Comparison of ENCODE assay signal across 26 cellular contexts in the genomic region with DNA sequence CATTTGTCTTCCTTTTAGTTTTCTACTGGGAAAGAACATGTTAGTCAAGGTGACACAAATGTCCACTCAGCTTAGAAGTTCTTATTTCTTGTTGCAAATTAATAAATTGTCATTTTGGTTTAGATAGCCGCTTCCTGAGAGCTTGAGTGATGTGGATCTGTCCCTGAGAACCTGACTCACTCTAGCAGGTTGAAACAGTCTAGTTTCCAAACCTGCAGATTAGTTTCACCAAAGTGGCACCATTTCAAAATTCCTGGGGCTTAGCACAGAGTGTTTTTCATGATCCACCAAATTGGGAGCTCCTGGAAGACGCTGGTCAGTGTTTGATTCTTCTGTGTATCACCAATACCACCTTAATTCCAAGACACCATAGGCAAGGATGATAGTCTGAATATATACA.
DNase-seq lines count a peak whose midpoint lies in the region; ATAC-seq, FAIRE-seq and TF ChIP-seq lines count a peak whose summit lies in the region.
"Had no signal": no experiment of that assay in that cellular context is flagged by ENCODE, and none has a peak within 500 bp of the region (broad histone marks: within the 10 kb centered on the region; RNA-seq: fewer than 3 reads in every experiment).

No MANE protein-coding gene starts in this region.

- ATAC-seq in psoas muscle (peak; percentile 71 to 81 (median 74)), GM18868 (IDR thresholded peaks at IDR 0.05; ENCODE audit: unreplicated experiment) (no peak), left cardiac atrium (no peak)
- ATAC-seq: GM12878 had no signal

- H3K9me3 ChIP-seq in psoas muscle (no peaks in the 10 kb centered on the region), ovary (no peaks in the 10 kb centered on the region)
- H3K9me3 ChIP-seq: BE2C, BLaER1 had no signal

- TF ChIP-seq EP300 in ovary (IDR thresholded peaks at IDR 0.05): no peak

- H3K27me3 ChIP-seq in bronchial epithelial cell (ENCODE audit: control insufficient read depth, insufficient read depth, low read length): no peaks in the 10 kb centered on the region
- no peaks in the 10 kb centered on the region for H3K27me3 ChIP-seq in psoas muscle (ENCODE audit: insufficient read depth in 3 of 3, low read length in 2 of 3)
- H3K27me3 ChIP-seq in ovary: no peaks in the 10 kb centered on the region
- H3K27me3 ChIP-seq: BE2C, BLaER1 had no signal

- no peaks in the 10 kb centered on the region for H3K36me3 ChIP-seq in bronchial epithelial cell (ENCODE audit: control insufficient read depth, insufficient read depth, low read length)
- H3K36me3 ChIP-seq in psoas muscle (ENCODE audit: insufficient read depth in 1 of 2, low read depth in 1 of 2): no peaks in the 10 kb centered on the region
- no peaks in the 10 kb centered on the region for H3K36me3 ChIP-seq in ovary
- H3K36me3 ChIP-seq: BE2C, BLaER1 had no signal

- peaks cover 24% of the 10 kb centered on the region for H3K4me1 ChIP-seq in psoas muscle
- no peaks in the 10 kb centered on the region for H3K4me1 ChIP-seq in ovary (ENCODE audit: insufficient read depth)
- H3K4me1 ChIP-seq: BE2C, BLaER1 had no signal

- 43 to 52% (median 50%) methylated on average over 2 of the region's 2 CpGs for WGBS in psoas muscle, 3 donors
- 84 to 90% (median 90%) methylated on average over 2 of the region's 2 CpGs for WGBS in ovary, 3 donors

- H3K27ac ChIP-seq in psoas muscle: peak overlapping the region; percentile 76
- no peak overlapping the region for H3K27ac ChIP-seq in ovary
- H3K27ac ChIP-seq: BLaER1 had no signal

- TF ChIP-seq POLR2A in ovary (IDR thresholded peaks at IDR 0.05): no peak

- intact Hi-C loops in psoas muscle (cut with DNase I) (no loop called here), ovary (cut with DNase I) (no loop called here), left cardiac atrium (cut with DNase I) (no loop called here)

- peak; percentile 79 for FAIRE-seq in bronchial epithelial cell (lab: Jason Lieb, UNC)
- FAIRE-seq: A204.1, GM12878, GM12892, GM18507, GM19239 had no signal

- TF ChIP-seq CTCF in bronchial epithelial cell (IDR thresholded peaks at IDR 0.05; ENCODE audit: insufficient read depth, low read length, severe bottlenecking): no peak
- TF ChIP-seq CTCF in psoas muscle (IDR thresholded peaks at IDR 0.05): no peak
- no peak for TF ChIP-seq CTCF in ovary (IDR thresholded peaks at IDR 0.05)

- H3K4me3 ChIP-seq in bronchial epithelial cell (ENCODE audit: low read depth, low read length) (no peak overlapping the region), psoas muscle (no peak overlapping the region), ovary (no peak overlapping the region)
- H3K4me3 ChIP-seq: BLaER1, GM12878 had no signal

- DNase-seq in bronchial epithelial cell (ENCODE audit: low read depth): no peak
- DNase-seq in psoas muscle: no peak
- no peak for DNase-seq in ovary
- DNase-seq in left cardiac atrium: no peak
- DNase-seq: 8988T; ACHN; BE2C; C1 segment of cervical spinal cord; CD4-positive, alpha-beta memory T cell; CD4-positive, CD25-positive, alpha-beta regulatory T cell; CD8-positive, alpha-beta memory T cell; COR-L47; DMS 273 treated with DMSO at 0.1 percent for 48 hours; DMS153; DMS53; DMS79; DND-41; EL; GDM1 had no signal

Comparison
In these comparisons a context has a peak if more than half of its experiments do, and no peak if none do; other contexts are left out.
1. ATAC-seq: peak in psoas muscle (4 of 4); none in GM18868 (single experiment) and left cardiac atrium (0 of 2).